ENCODE assay signal across 10 cellular contexts in genomic region chr20:50746138-50746940, GRCh38. TPM values are rescaled to one million over a fixed set of nuclear protein-coding genes. Genes with fewer than 3 reads are reported as not detected.
A peak's percentile ranks its signal among the peaks of the same experiment; 100 is the strongest.
DNase-seq lines count a peak whose midpoint lies in the region; ATAC-seq and TF ChIP-seq lines count a peak whose summit lies in the region.
"Had no signal": no experiment of that assay in that cellular context is flagged by ENCODE, and none has a peak within 500 bp of the region (broad histone marks: within the 10 kb centered on the region; RNA-seq: fewer than 3 reads in every experiment).

No MANE protein-coding gene starts in this region.

- H3K4me3 Mint-ChIP-seq in activated naive CD4-positive, alpha-beta T cell treated with anti-CD3 and anti-CD28 coated beads for 36 hours, result no peak overlapping the region
- H3K4me3 Mint-ChIP-seq in T-helper 17 cell, result no peak overlapping the region
- H3K4me3 Mint-ChIP-seq in effector memory CD8-positive, alpha-beta T cell, result no peak overlapping the region

- H3K36me3 Mint-ChIP-seq in activated naive CD4-positive, alpha-beta T cell treated with anti-CD3 and anti-CD28 coated beads for 36 hours (ENCODE audit: low read depth), result peaks cover 1% of the 10 kb centered on the region
- no peaks in the 10 kb centered on the region for H3K36me3 Mint-ChIP-seq in T-helper 17 cell (ENCODE audit: low read depth)
- peaks cover 5% of the 10 kb centered on the region for H3K36me3 Mint-ChIP-seq in effector memory CD8-positive, alpha-beta T cell (ENCODE audit: insufficient read depth)

- ATAC-seq in T-helper 17 cell (no peak), HG03439 (IDR thresholded peaks at IDR 0.05; ENCODE audit: unreplicated experiment) (no peak), GM21529 (IDR thresholded peaks at IDR 0.05; ENCODE audit: unreplicated experiment) (no peak)
- no peak for ATAC-seq in effector memory CD8-positive, alpha-beta T cell (replicated peaks)

- intact Hi-C loops in activated naive CD4-positive, alpha-beta T cell treated with anti-CD3 and anti-CD28 coated beads for 36 hours (cut with micrococcal nuclease), result loop anchor here (5.0 kb wide), 1 partner anchor 554 kb away; the partner anchor contains the start of gene CEBPB

- H3K27me3 Mint-ChIP-seq in activated naive CD4-positive, alpha-beta T cell treated with anti-CD3 and anti-CD28 coated beads for 36 hours (ENCODE audit: low read depth), result no peaks in the 10 kb centered on the region
- no peaks in the 10 kb centered on the region for H3K27me3 Mint-ChIP-seq in T-helper 17 cell
- H3K27me3 Mint-ChIP-seq in effector memory CD8-positive, alpha-beta T cell, result no peaks in the 10 kb centered on the region

- H3K27ac Mint-ChIP-seq in activated naive CD4-positive, alpha-beta T cell treated with anti-CD3 and anti-CD28 coated beads for 36 hours, result peak overlapping the region; percentile 43
- H3K27ac Mint-ChIP-seq in T-helper 17 cell, result peak overlapping the region; percentile 74
- peak overlapping the region in 1 of 2 donors; percentile 62 for H3K27ac Mint-ChIP-seq in effector memory CD8-positive, alpha-beta T cell

- WGBS in tibial nerve, 2 donors, result 40 to 47% methylated on average over 3 of the region's 3 CpGs

- peak in 1 of 2 donors; percentile 39 for TF ChIP-seq EP300 in tibial nerve (IDR thresholded peaks at IDR 0.05)

- TF ChIP-seq POLR2A in tibial nerve (IDR thresholded peaks at IDR 0.05), result no peak

- peaks cover 37% of the 10 kb centered on the region for H3K4me1 Mint-ChIP-seq in activated naive CD4-positive, alpha-beta T cell treated with anti-CD3 and anti-CD28 coated beads for 36 hours (ENCODE audit: low read depth)
- H3K4me1 Mint-ChIP-seq in T-helper 17 cell, result peaks cover 8% of the 10 kb centered on the region
- peaks cover 3 to 20% of the 10 kb centered on the region in 2 donors for H3K4me1 Mint-ChIP-seq in effector memory CD8-positive, alpha-beta T cell (ENCODE audit: low read depth in 2 of 2)

- no peaks in the 10 kb centered on the region for H3K27me3 ChIP-seq in tibial nerve

- H3K36me3 ChIP-seq in tibial nerve, result peaks cover 0 to 5% (median 0%) of the 10 kb centered on the region in 3 donors

- H3K9me3 Mint-ChIP-seq in activated naive CD4-positive, alpha-beta T cell treated with anti-CD3 and anti-CD28 coated beads for 36 hours, result no peaks in the 10 kb centered on the region
- no peaks in the 10 kb centered on the region for H3K9me3 Mint-ChIP-seq in effector memory CD8-positive, alpha-beta T cell

- peaks cover 0 to 60% (median 21%) of the 10 kb centered on the region in 4 donors for H3K4me1 ChIP-seq in tibial nerve

- no peak for DNase-seq in activated naive CD4-positive, alpha-beta T cell treated with anti-CD3 and anti-CD28 coated beads for 36 hours
- DNase-seq in activated naive CD4-positive, alpha-beta T cell treated with Interleukin-2 at 50 U/mL for 16 hours, result no peak
- DNase-seq in T-helper 17 cell (no peak), kidney tubule cell (ENCODE audit: low spot score) (peak; percentile 76), tibial nerve (ENCODE audit: low spot score in 2 of 2) (no peak)
- DNase-seq in effector memory CD8-positive, alpha-beta T cell, result no peak
- DNase-seq: DMS153, NCI-H1417 treated with DMSO at 0.1 percent for 48 hours had no signal

- peak overlapping the region; percentile 0 to 92 (median 84) for H3K27ac ChIP-seq in tibial nerve

- H3K4me3 ChIP-seq in tibial nerve, result no peak overlapping the region

- TF ChIP-seq CTCF in tibial nerve (IDR thresholded peaks at IDR 0.05), result no peak

- CTCF ChIA-PET in activated naive CD4-positive, alpha-beta T cell treated with anti-CD3 and anti-CD28 coated beads for 36 hours (lab: Charles Lee), result interaction anchor here (0.6 to 1.5 kb wide), 4 partner anchors 22 to 253 kb away, joined by 4 to 13 read pairs (median 5); no protein-coding TSS in a partner anchor

- H3K9me3 ChIP-seq in T-helper 17 cell (ENCODE audit: control insufficient read depth, low read length, poor library complexity, severe bottlenecking) (no peaks in the 10 kb centered on the region), tibial nerve (no peaks in the 10 kb centered on the region)

RNA-seq across cellular contexts. Expression of gene PARD6B, which starts 15.0 kb away (rescaled TPM):
- 1 to 10 TPM; 3.3 to 3.9 TPM for total RNA-seq in activated naive CD4-positive, alpha-beta T cell treated with anti-CD3 and anti-CD28 coated beads for 36 hours
- total RNA-seq in T-helper 17 cell (1 to 10 TPM; 4.0 to 6.8 TPM), tibial nerve (1 to 10 TPM; 2.4 to 3.8 (median 3.5) TPM)

RNA-seq across cellular contexts. Expression of gene BCAS4, which starts 48.5 kb away (rescaled TPM):
- total RNA-seq in activated naive CD4-positive, alpha-beta T cell treated with anti-CD3 and anti-CD28 coated beads for 36 hours, result 10 to 100 TPM; 15.7 to 16.6 TPM
- 1 to 10 TPM; 8.0 to 8.5 TPM for total RNA-seq in T-helper 17 cell
- under 1 TPM; 0.30 to 0.84 (median 0.51) TPM for total RNA-seq in tibial nerve

RNA-seq across cellular contexts. Expression of gene RIPOR3, which starts 55.0 kb away (rescaled TPM):
- not detected for total RNA-seq in activated naive CD4-positive, alpha-beta T cell treated with anti-CD3 and anti-CD28 coated beads for 36 hours
- total RNA-seq in T-helper 17 cell (1 to 10 TPM in 1 of 2 donors, not detected in 1; 2.1 TPM), tibial nerve (10 to 100 TPM; 24.5 to 73.0 (median 35.5) TPM)

Comparison
In these comparisons a context has a peak if more than half of its experiments do, and no peak if none do; other contexts are left out.
1. RNA of gene BCAS4, which starts 48.5 kb away (total RNA-seq): 15.7 to 16.6 TPM in activated naive CD4-positive, alpha-beta T cell treated with anti-CD3 and anti-CD28 coated beads for 36 hours and 8.0 to 8.5 TPM in T-helper 17 cell; 0.30 to 0.84 TPM in tibial nerve; every median in the first group is over 4 times any median in the second.
2. RNA of gene RIPOR3, which starts 55.0 kb away (total RNA-seq): 24.5 to 73.0 TPM in tibial nerve; 2.1 TPM in T-helper 17 cell and not detected in activated naive CD4-positive, alpha-beta T cell treated with anti-CD3 and anti-CD28 coated beads for 36 hours; every median in the first group is over 4 times any median in the second.